Comparison of ENCODE assay signal across 1 cellular context in the genomic region with DNA sequence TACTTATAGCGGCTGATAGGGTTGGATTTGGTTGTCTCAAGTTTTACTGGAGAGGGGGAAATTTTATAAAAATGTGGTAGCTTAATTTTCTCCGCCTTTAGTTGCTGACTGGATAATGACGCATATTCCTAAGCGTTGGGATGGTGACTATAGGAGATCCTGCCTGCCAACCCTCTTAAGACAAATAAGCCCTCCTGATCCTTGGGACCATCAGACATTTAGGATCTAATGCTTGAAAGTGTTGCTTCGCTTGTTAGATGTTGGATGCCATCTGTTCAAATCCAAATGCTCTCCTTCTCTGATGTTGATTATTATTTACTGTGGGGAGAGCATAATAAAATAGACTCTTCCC.
TF ChIP-seq lines count a peak whose summit lies in the region.

No MANE protein-coding gene starts in this region.

TF ChIP-seq in K562, 482 proteins besides CTCF, POLR2A, EP300 and RAD21 (continued from another document):
- TF ChIP-seq, protein P1, sequence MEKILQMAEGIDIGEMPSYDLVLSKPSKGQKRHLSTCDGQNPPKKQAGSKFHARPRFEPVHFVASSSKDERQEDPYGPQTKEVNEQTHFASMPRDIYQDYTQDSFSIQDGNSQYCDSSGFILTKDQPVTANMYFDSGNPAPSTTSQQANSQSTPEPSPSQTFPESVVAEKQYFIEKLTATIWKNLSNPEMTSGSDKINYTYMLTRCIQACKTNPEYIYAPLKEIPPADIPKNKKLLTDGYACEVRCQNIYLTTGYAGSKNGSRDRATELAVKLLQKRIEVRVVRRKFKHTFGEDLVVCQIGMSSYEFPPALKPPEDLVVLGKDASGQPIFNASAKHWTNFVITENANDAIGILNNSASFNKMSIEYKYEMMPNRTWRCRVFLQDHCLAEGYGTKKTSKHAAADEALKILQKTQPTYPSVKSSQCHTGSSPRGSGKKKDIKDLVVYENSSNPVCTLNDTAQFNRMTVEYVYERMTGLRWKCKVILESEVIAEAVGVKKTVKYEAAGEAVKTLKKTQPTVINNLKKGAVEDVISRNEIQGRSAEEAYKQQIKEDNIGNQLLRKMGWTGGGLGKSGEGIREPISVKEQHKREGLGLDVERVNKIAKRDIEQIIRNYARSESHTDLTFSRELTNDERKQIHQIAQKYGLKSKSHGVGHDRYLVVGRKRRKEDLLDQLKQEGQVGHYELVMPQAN (IDR thresholded peaks at IDR 0.05; ENCODE audit: borderline replicate concordance): no peak
